Comparison of ENCODE assay signal across 9 cellular contexts in genomic region chr1:61157420-61157987, GRCh38.
DNase-seq lines count a peak whose midpoint lies in the region; ATAC-seq and TF ChIP-seq lines count a peak whose summit lies in the region.
"Had no signal": no experiment of that assay in that cellular context is flagged by ENCODE, and none has a peak within 500 bp of the region (broad histone marks: within the 10 kb centered on the region; RNA-seq: fewer than 3 reads in every experiment).

No MANE protein-coding gene starts in this region.

- ATAC-seq in gastrocnemius medialis = no peak
- no peak for ATAC-seq in GM18868 (IDR thresholded peaks at IDR 0.05; ENCODE audit: unreplicated experiment)
- no peak for ATAC-seq in GM19351 (IDR thresholded peaks at IDR 0.05; ENCODE audit: unreplicated experiment)
- no peak for ATAC-seq in HG03520 (IDR thresholded peaks at IDR 0.05; ENCODE audit: unreplicated experiment)
- ATAC-seq: esophagus mucosa had no signal

- POLR2A ChIA-PET in SK-N-SH (lab: Yijun Ruan, JAX) = no interaction called here

- intact Hi-C loops in gastrocnemius medialis (cut with DNase I; ENCODE audit: low total_unique reads) = no loop called here

- TF ChIP-seq POLR2A in gastrocnemius medialis (IDR thresholded peaks at IDR 0.05) = no peak

- 0 out of 2 replicates have a peak, but pooled peaks cover 4% of the 10 kb centered on the region for H3K79me2 ChIP-seq in SK-N-SH (ENCODE audit: insufficient read depth)

- H2AFZ ChIP-seq in SK-N-SH (ENCODE audit: low read depth) = peak overlapping the region; percentile 15

- H3K36me3 ChIP-seq in SK-N-SH (replicated peaks in 1 of 2; ENCODE audit: control insufficient read depth in 1 of 2, insufficient read depth in 2 of 2, low read length in 1 of 2) = no peaks in the 10 kb centered on the region
- H3K36me3 ChIP-seq in gastrocnemius medialis = no peaks in the 10 kb centered on the region

- H3K9ac ChIP-seq in SK-N-SH = peak overlapping the region; percentile 9; the same call in 1 of the 2 replicates

- H3K27me3 ChIP-seq in SK-N-SH (ENCODE audit: insufficient read depth) (no peaks in the 10 kb centered on the region), gastrocnemius medialis (no peaks in the 10 kb centered on the region)

- H3K4me2 ChIP-seq in SK-N-SH = peak overlapping the region; percentile 67; the same call in 1 of the 2 replicates

- peak; percentile 37 to 69; a peak in 2 of 4 replicates for TF ChIP-seq EP300 in SK-N-SH (IDR thresholded peaks at IDR 0.05; ENCODE audit: borderline replicate concordance in 1 of 2, low read depth in 1 of 2, low read length in 1 of 2)

- H3K4me3 ChIP-seq in SK-N-SH (ENCODE audit: low read depth in 2 of 2, low read length in 1 of 2) (peak overlapping the region; percentile 6 to 18; a peak in 1 of 4 replicates), fibroblast of the aortic adventitia (ENCODE audit: low read depth, low read length) (no peak overlapping the region), gastrocnemius medialis (no peak overlapping the region)

- 18% methylated on average over 3 of the region's 3 CpGs for WGBS in SK-N-SH (ENCODE audit: low lambda C conversion rate)

- in situ Hi-C loops in gastrocnemius medialis (cut with MboI; ENCODE audit: low sequenced_read_pairs in 4 of 4) = no loop called here

- H3K4me1 ChIP-seq in SK-N-SH (ENCODE audit: control insufficient read depth in 1 of 2, insufficient read depth in 2 of 2, low read depth in 1 of 2, low read length in 1 of 2) = peaks cover 26 to 33% of the 10 kb centered on the region in 2 experiments; a peak in 3 of 4 replicates
- H3K4me1 ChIP-seq in gastrocnemius medialis = peaks cover 35 to 57% of the 10 kb centered on the region in 2 donors

- no peak for TF ChIP-seq CTCF in SK-N-SH (IDR thresholded peaks at IDR 0.05)
- TF ChIP-seq CTCF in fibroblast of the aortic adventitia (IDR thresholded peaks at IDR 0.05; ENCODE audit: insufficient read depth, low read length) = no peak
- no peak for TF ChIP-seq CTCF in gastrocnemius medialis (IDR thresholded peaks at IDR 0.05 in 4 of 5, conservative IDR thresholded peaks at IDR 0.05 in 1 of 5)

- CTCF ChIA-PET in SK-N-SH (lab: Yijun Ruan, JAX) = interaction anchor here (0.6 to 2.1 kb wide), 9 partner anchors 14 to 182 kb away, joined by 3 to 6 read pairs (median 3); no protein-coding TSS in a partner anchor

- TF ChIP-seq RAD21 in SK-N-SH (IDR thresholded peaks at IDR 0.05; ENCODE audit: low read length) = peak; percentile 40

- H3K9me2 ChIP-seq in SK-N-SH = no peaks in the 10 kb centered on the region

- DNase-seq in GM04503 (ENCODE audit: low read depth) (peak; percentile 71), SK-N-SH (peak; percentile 49), fibroblast of the aortic adventitia (ENCODE audit: low read depth) (peak; percentile 94), gastrocnemius medialis (no peak), GM19240 (ENCODE audit: insufficient read length, low spot score) (no peak)

- peaks cover 12% of the 10 kb centered on the region for H3F3A ChIP-seq in SK-N-SH (replicated peaks; ENCODE audit: insufficient read depth)

- peak overlapping the region; percentile 74 to 89 for H3K27ac ChIP-seq in SK-N-SH (ENCODE audit: low read depth in 2 of 2, low read length in 1 of 2)
- H3K27ac ChIP-seq in gastrocnemius medialis = peak overlapping the region in 3 of 4 donors; percentile 9 to 62 (median 37)

- no peaks in the 10 kb centered on the region for H4K20me1 ChIP-seq in SK-N-SH (ENCODE audit: insufficient read depth)

- H3K9me3 ChIP-seq in SK-N-SH (no peaks in the 10 kb centered on the region), gastrocnemius medialis (no peaks in the 10 kb centered on the region)

TF ChIP-seq in SK-N-SH, 30 proteins besides CTCF, POLR2A, EP300 and RAD21 (continues in another document):
- TF ChIP-seq USF2 (IDR thresholded peaks at IDR 0.05; ENCODE audit: borderline replicate concordance, low read depth, low read length) = no peak
- 0 out of 2 replicates have a peak, but pooled peaks have one; percentile 18 for TF ChIP-seq MEF2A (IDR thresholded peaks at IDR 0.05; ENCODE audit: borderline replicate concordance, low read depth)
- no peak for TF ChIP-seq TEAD4 (IDR thresholded peaks at IDR 0.05; ENCODE audit: borderline replicate concordance, insufficient read depth)
- TF ChIP-seq NFIC (IDR thresholded peaks at IDR 0.05; ENCODE audit: borderline replicate concordance) = peak; percentile 24; the same call in 1 of the 2 replicates
- no peak for TF ChIP-seq GABPA (IDR thresholded peaks at IDR 0.05; ENCODE audit: low read depth)
- no peak for TF ChIP-seq ELF1 (IDR thresholded peaks at IDR 0.05)
- no peak for TF ChIP-seq IRF3 (IDR thresholded peaks at IDR 0.05; ENCODE audit: low read depth, low read length)
- peak; percentile 41; the same call in 1 of the 2 replicates for TF ChIP-seq MAX (IDR thresholded peaks at IDR 0.05; ENCODE audit: low read depth)
- TF ChIP-seq NRF1 (IDR thresholded peaks at IDR 0.05; ENCODE audit: low read depth, low read length) = no peak
- no peak for TF ChIP-seq REST (IDR thresholded peaks at IDR 0.05; ENCODE audit: low read depth, low read length)
- no peak for TF ChIP-seq FOXJ3 (CRISPR knock-in tag; IDR thresholded peaks at IDR 0.05)
- peak; percentile 35 for TF ChIP-seq CHD2 (IDR thresholded peaks at IDR 0.05; ENCODE audit: low read length, partially characterized antibody)
- TF ChIP-seq FOXM1 (IDR thresholded peaks at IDR 0.05; ENCODE audit: low read depth) = no peak
- no peak for TF ChIP-seq SMC3 (IDR thresholded peaks at IDR 0.05; ENCODE audit: low read depth, low read length)
- peak; percentile 83 for TF ChIP-seq RCOR1 (IDR thresholded peaks at IDR 0.05; ENCODE audit: low read length)
- TF ChIP-seq ZBTB33 (IDR thresholded peaks at IDR 0.05; ENCODE audit: borderline replicate concordance, low read depth) = no peak
- no peak for TF ChIP-seq FOSL2 (IDR thresholded peaks at IDR 0.05; ENCODE audit: borderline replicate concordance, low read depth)
- 0 out of 2 replicates have a peak, but pooled peaks have one; percentile 28 for TF ChIP-seq MXI1 (IDR thresholded peaks at IDR 0.05; ENCODE audit: low read depth, low read length)

Comparison
In these comparisons a context has a peak if more than half of its experiments do, and no peak if none do; other contexts are left out.
1. DNase-seq: peak in GM04503 (single experiment), SK-N-SH (single experiment) and fibroblast of the aortic adventitia (single experiment); none in gastrocnemius medialis (0 of 2) and GM19240 (single experiment).
2. H3K4me3 ChIP-seq: peak in SK-N-SH (2 of 2); none in fibroblast of the aortic adventitia (single experiment) and gastrocnemius medialis (0 of 4).